Comparison of ENCODE assay signal across 1 cellular context in the genomic region with DNA sequence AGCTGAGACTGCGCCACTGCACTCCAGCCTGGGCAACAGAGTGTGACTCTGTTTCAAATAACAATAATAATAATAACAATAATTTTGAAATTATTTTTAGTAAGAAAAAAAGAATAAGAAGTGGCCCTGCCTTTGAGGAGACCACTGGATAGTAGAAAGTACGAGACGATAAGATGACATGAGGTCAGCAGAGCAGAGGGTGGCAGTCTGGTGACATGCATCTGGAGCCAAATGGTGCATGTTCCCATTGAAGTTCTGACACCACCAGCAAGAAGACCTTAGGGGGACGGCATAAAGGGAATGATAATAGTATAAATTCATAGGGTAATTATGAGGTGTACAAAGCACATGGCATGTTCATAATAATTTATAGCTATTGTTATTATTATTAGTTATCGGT.
TF ChIP-seq lines count a peak whose summit lies in the region.

No MANE protein-coding gene starts in this region.

TF ChIP-seq in K562, 482 proteins besides CTCF, POLR2A, EP300 and RAD21 (continued from another document):
- TF ChIP-seq, protein P1, sequence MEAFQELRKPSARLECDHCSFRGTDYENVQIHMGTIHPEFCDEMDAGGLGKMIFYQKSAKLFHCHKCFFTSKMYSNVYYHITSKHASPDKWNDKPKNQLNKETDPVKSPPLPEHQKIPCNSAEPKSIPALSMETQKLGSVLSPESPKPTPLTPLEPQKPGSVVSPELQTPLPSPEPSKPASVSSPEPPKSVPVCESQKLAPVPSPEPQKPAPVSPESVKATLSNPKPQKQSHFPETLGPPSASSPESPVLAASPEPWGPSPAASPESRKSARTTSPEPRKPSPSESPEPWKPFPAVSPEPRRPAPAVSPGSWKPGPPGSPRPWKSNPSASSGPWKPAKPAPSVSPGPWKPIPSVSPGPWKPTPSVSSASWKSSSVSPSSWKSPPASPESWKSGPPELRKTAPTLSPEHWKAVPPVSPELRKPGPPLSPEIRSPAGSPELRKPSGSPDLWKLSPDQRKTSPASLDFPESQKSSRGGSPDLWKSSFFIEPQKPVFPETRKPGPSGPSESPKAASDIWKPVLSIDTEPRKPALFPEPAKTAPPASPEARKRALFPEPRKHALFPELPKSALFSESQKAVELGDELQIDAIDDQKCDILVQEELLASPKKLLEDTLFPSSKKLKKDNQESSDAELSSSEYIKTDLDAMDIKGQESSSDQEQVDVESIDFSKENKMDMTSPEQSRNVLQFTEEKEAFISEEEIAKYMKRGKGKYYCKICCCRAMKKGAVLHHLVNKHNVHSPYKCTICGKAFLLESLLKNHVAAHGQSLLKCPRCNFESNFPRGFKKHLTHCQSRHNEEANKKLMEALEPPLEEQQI (IDR thresholded peaks at IDR 0.05): no peak
- TF ChIP-seq CBFA2T2 (conservative IDR thresholded peaks at IDR 0.05) (no peak), HDGF (IDR thresholded peaks at IDR 0.05) (no peak)
